ENCODE assay signal across 1 cellular context in genomic region chr1:95370671-95370992, GRCh38.
A peak's percentile ranks its signal among the peaks of the same experiment; 100 is the strongest.
TF ChIP-seq lines count a peak whose summit lies in the region.

No MANE protein-coding gene starts in this region.

TF ChIP-seq in HepG2, 621 proteins besides CTCF, POLR2A, EP300 and RAD21 (continued from another document):
- TF ChIP-seq POGK (CRISPR knock-in tag; conservative IDR thresholded peaks at IDR 0.05) (no peak), FOXA1 (IDR thresholded peaks at IDR 0.05) (no peak), FOXA1 (CRISPR knock-in tag; IDR thresholded peaks at IDR 0.05) (peak; percentile 43; the same call in 1 of the 2 replicates), PAXIP1 (CRISPR knock-in tag; conservative IDR thresholded peaks at IDR 0.05) (peak; percentile 51), HMG20A (CRISPR knock-in tag; IDR thresholded peaks at IDR 0.05; ENCODE audit: borderline replicate concordance) (0 out of 2 replicates have a peak, but pooled peaks have one; percentile 20), MATR3 (CRISPR knock-in tag; IDR thresholded peaks at IDR 0.05) (no peak), ZSCAN25 (CRISPR knock-in tag; IDR thresholded peaks at IDR 0.05) (0 out of 2 replicates have a peak, but pooled peaks have one; percentile 38), MAFF (IDR thresholded peaks at IDR 0.05; ENCODE audit: low read depth, low read length) (no peak), TCF7 (IDR thresholded peaks at IDR 0.05; ENCODE audit: low read depth) (peak; percentile 76), CREM (IDR thresholded peaks at IDR 0.05) (peak; percentile 20; the same call in 1 of the 2 replicates), CREM (CRISPR knock-in tag; IDR thresholded peaks at IDR 0.05) (no peak), ZNF639 (CRISPR knock-in tag; conservative IDR thresholded peaks at IDR 0.05) (no peak), SOX6 (IDR thresholded peaks at IDR 0.05) (no peak), SOX6 (CRISPR knock-in tag; IDR thresholded peaks at IDR 0.05) (peak; percentile 19; the same call in 1 of the 2 replicates), CBX5 (CRISPR knock-in tag; IDR thresholded peaks at IDR 0.05; ENCODE audit: borderline replicate concordance) (no peak), SIN3B (IDR thresholded peaks at IDR 0.05; ENCODE audit: low read length) (no peak), PHF21A (CRISPR knock-in tag; IDR thresholded peaks at IDR 0.05) (0 out of 2 replicates have a peak, but pooled peaks have one; percentile 33), ZNF552 (CRISPR knock-in tag; IDR thresholded peaks at IDR 0.05; ENCODE audit: borderline replicate concordance) (no peak), SOX5 (CRISPR knock-in tag; IDR thresholded peaks at IDR 0.05; ENCODE audit: borderline replicate concordance) (peak; percentile 46; the same call in 1 of the 2 replicates)
- TF ChIP-seq, protein P1, sequence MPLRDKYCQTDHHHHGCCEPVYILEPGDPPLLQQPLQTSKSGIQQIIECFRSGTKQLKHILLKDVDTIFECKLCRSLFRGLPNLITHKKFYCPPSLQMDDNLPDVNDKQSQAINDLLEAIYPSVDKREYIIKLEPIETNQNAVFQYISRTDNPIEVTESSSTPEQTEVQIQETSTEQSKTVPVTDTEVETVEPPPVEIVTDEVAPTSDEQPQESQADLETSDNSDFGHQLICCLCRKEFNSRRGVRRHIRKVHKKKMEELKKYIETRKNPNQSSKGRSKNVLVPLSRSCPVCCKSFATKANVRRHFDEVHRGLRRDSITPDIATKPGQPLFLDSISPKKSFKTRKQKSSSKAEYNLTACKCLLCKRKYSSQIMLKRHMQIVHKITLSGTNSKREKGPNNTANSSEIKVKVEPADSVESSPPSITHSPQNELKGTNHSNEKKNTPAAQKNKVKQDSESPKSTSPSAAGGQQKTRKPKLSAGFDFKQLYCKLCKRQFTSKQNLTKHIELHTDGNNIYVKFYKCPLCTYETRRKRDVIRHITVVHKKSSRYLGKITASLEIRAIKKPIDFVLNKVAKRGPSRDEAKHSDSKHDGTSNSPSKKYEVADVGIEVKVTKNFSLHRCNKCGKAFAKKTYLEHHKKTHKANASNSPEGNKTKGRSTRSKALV (CRISPR knock-in tag; IDR thresholded peaks at IDR 0.05): no peak
- TF ChIP-seq, protein P2, sequence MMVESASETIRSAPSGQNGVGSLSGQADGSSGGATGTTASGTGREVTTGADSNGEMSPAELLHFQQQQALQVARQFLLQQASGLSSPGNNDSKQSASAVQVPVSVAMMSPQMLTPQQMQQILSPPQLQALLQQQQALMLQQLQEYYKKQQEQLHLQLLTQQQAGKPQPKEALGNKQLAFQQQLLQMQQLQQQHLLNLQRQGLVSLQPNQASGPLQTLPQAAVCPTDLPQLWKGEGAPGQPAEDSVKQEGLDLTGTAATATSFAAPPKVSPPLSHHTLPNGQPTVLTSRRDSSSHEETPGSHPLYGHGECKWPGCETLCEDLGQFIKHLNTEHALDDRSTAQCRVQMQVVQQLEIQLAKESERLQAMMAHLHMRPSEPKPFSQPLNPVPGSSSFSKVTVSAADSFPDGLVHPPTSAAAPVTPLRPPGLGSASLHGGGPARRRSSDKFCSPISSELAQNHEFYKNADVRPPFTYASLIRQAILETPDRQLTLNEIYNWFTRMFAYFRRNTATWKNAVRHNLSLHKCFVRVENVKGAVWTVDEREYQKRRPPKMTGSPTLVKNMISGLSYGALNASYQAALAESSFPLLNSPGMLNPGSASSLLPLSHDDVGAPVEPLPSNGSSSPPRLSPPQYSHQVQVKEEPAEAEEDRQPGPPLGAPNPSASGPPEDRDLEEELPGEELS (CRISPR knock-in tag; IDR thresholded peaks at IDR 0.05): 0 out of 2 replicates have a peak, but pooled peaks have one; percentile 33
